Comparison of ENCODE assay signal across 24 cellular contexts in genomic region chr9:89277043-89277442, GRCh38. TPM values are rescaled to one million over a fixed set of nuclear protein-coding genes. Genes with fewer than 3 reads are reported as not detected.
A peak's percentile ranks its signal among the peaks of the same experiment; 100 is the strongest.
DNase-seq lines count a peak whose midpoint lies in the region; ATAC-seq, FAIRE-seq and TF ChIP-seq lines count a peak whose summit lies in the region.
"Had no signal": no experiment of that assay in that cellular context is flagged by ENCODE, and none has a peak within 500 bp of the region (broad histone marks: within the 10 kb centered on the region; RNA-seq: fewer than 3 reads in every experiment).

No MANE protein-coding gene starts in this region.

- H3K4me3 ChIP-seq in CD4-positive, alpha-beta memory T cell (ENCODE audit: low read length in 2 of 2) = no peak overlapping the region
- H3K4me3 ChIP-seq in bronchial epithelial cell (ENCODE audit: low read depth, low read length) (no peak overlapping the region), WERI-Rb-1 (ENCODE audit: low read depth, low read length) (no peak overlapping the region), coronary artery (no peak overlapping the region)
- H3K4me3 ChIP-seq: BLaER1, HAP-1, MG63, PC-9, SJCRH30 had no signal

- POLR2A ChIA-PET in activated CD4-positive, alpha-beta T cell treated with anti-CD3 and anti-CD28 coated beads, Interleukin-2, amount 10 ng/mL, durations not matched to agents 7 days and 5 days (lab: Charles Lee) = no interaction called here
- POLR2A ChIA-PET in CD4-positive, alpha-beta memory T cell (lab: Charles Lee; ENCODE audit: partially characterized antibody) = no interaction called here

- H3K27ac Mint-ChIP-seq in activated CD4-positive, alpha-beta T cell treated with anti-CD3 and anti-CD28 coated beads, Interleukin-2, amount 10 ng/mL, durations not matched to agents 7 days and 5 days = peak overlapping the region; percentile 68
- peak overlapping the region in 4 of 7 donors; percentile 41 to 54 (median 44) for H3K27ac Mint-ChIP-seq in CD4-positive, alpha-beta memory T cell
- H3K27ac Mint-ChIP-seq: CD4-positive, CD25-positive, alpha-beta regulatory T cell had no signal

- H3K4me1 ChIP-seq in CD4-positive, alpha-beta memory T cell (ENCODE audit: insufficient read depth, low read length) = peaks cover 23% of the 10 kb centered on the region
- H3K4me1 ChIP-seq: HAP-1, SJCRH30 had no signal

- peak; percentile 68 for FAIRE-seq in bronchial epithelial cell (lab: Jason Lieb, UNC)
- FAIRE-seq: G401.6 had no signal

- H3K4me1 Mint-ChIP-seq in activated CD4-positive, alpha-beta T cell treated with anti-CD3 and anti-CD28 coated beads, Interleukin-2, amount 10 ng/mL, durations not matched to agents 7 days and 5 days = peaks cover 36% of the 10 kb centered on the region
- peaks cover 18 to 27% (median 23%) of the 10 kb centered on the region in 4 donors for H3K4me1 Mint-ChIP-seq in CD4-positive, alpha-beta memory T cell

- H3K36me3 Mint-ChIP-seq in activated CD4-positive, alpha-beta T cell treated with anti-CD3 and anti-CD28 coated beads, Interleukin-2, amount 10 ng/mL, durations not matched to agents 7 days and 5 days (ENCODE audit: low read depth) = peaks cover 18% of the 10 kb centered on the region
- H3K36me3 Mint-ChIP-seq in CD4-positive, alpha-beta memory T cell = peaks cover 10 to 20% of the 10 kb centered on the region in 2 donors
- H3K36me3 Mint-ChIP-seq: CD4-positive, CD25-positive, alpha-beta regulatory T cell had no signal

- H3K27ac ChIP-seq in CD4-positive, alpha-beta memory T cell (ENCODE audit: low read depth, low read length) = no peak overlapping the region
- H3K27ac ChIP-seq in KOPT-K1 (ENCODE audit: low read depth, low read length, poor library complexity, severe bottlenecking) = peak overlapping the region; percentile 35
- H3K27ac ChIP-seq in WERI-Rb-1 = no peak overlapping the region
- no peak overlapping the region for H3K27ac ChIP-seq in coronary artery
- H3K27ac ChIP-seq: BLaER1, PC-9, SJCRH30 had no signal

- no peaks in the 10 kb centered on the region for H3K27me3 ChIP-seq in CD4-positive, alpha-beta memory T cell (ENCODE audit: insufficient read depth, low read length)
- H3K27me3 ChIP-seq in bronchial epithelial cell (ENCODE audit: control insufficient read depth, insufficient read depth, low read length) (no peaks in the 10 kb centered on the region), WERI-Rb-1 (ENCODE audit: insufficient read depth, low read depth, severe bottlenecking) (no peaks in the 10 kb centered on the region)
- H3K27me3 ChIP-seq: MG63, SJCRH30 had no signal

- peaks cover 0 to 12% of the 10 kb centered on the region in 2 donors for H3K9me3 ChIP-seq in CD4-positive, alpha-beta memory T cell (ENCODE audit: control insufficient read depth in 1 of 2, low read length in 2 of 2)
- H3K9me3 ChIP-seq in KOPT-K1 (ENCODE audit: insufficient read depth, low read length, poor library complexity, severe bottlenecking) (peaks cover 36% of the 10 kb centered on the region), WERI-Rb-1 (ENCODE audit: severe bottlenecking) (peaks cover 14% of the 10 kb centered on the region)
- H3K9me3 ChIP-seq: HAP-1 had no signal

- intact Hi-C loops in CD4-positive, alpha-beta memory T cell (cut with micrococcal nuclease) = loop anchor here (5.0 kb wide), 1 partner anchor 95 kb away; no protein-coding TSS in a partner anchor

- ATAC-seq in HG02973 (IDR thresholded peaks at IDR 0.05; ENCODE audit: unreplicated experiment) = no peak
- ATAC-seq: Right ventricle myocardium inferior, SK-N-SH treated with all-trans-retinoic acid at 6 μM for 48 hours had no signal

- no peak overlapping the region for H3K4me3 Mint-ChIP-seq in activated CD4-positive, alpha-beta T cell treated with anti-CD3 and anti-CD28 coated beads, Interleukin-2, amount 10 ng/mL, durations not matched to agents 7 days and 5 days
- peak overlapping the region in 5 of 8 donors; percentile 38 to 72 (median 62) for H3K4me3 Mint-ChIP-seq in CD4-positive, alpha-beta memory T cell
- H3K4me3 Mint-ChIP-seq: CD4-positive, CD25-positive, alpha-beta regulatory T cell; HFFc6 had no signal

- peaks cover 18% of the 10 kb centered on the region for H3K27me3 Mint-ChIP-seq in activated CD4-positive, alpha-beta T cell treated with anti-CD3 and anti-CD28 coated beads, Interleukin-2, amount 10 ng/mL, durations not matched to agents 7 days and 5 days
- peaks cover 1 to 7% of the 10 kb centered on the region in 2 donors for H3K27me3 Mint-ChIP-seq in CD4-positive, alpha-beta memory T cell

- H3K9me3 Mint-ChIP-seq in activated CD4-positive, alpha-beta T cell treated with anti-CD3 and anti-CD28 coated beads, Interleukin-2, amount 10 ng/mL, durations not matched to agents 7 days and 5 days = peaks cover 32% of the 10 kb centered on the region
- peaks cover 5 to 39% (median 30%) of the 10 kb centered on the region in 8 donors for H3K9me3 Mint-ChIP-seq in CD4-positive, alpha-beta memory T cell

- TF ChIP-seq CTCF in bronchial epithelial cell (IDR thresholded peaks at IDR 0.05; ENCODE audit: insufficient read depth, low read length, severe bottlenecking) (no peak), WERI-Rb-1 (IDR thresholded peaks at IDR 0.05; ENCODE audit: low read depth, low read length) (no peak), coronary artery (IDR thresholded peaks at IDR 0.05) (no peak)

- DNase-seq in activated CD4-positive, alpha-beta T cell treated with anti-CD3 and anti-CD28 coated beads, Interleukin-2, amount 10 ng/mL, durations not matched to agents 7 days and 5 days = peak; percentile 40
- no peak for DNase-seq in activated CD4-positive, alpha-beta T cell treated with anti-CD3 and anti-CD28 coated beads, Interleukin-2, amount 50 U/mL, for 48 hours
- no peak for DNase-seq in CD4-positive, alpha-beta memory T cell
- DNase-seq in bronchial epithelial cell (ENCODE audit: low read depth) (no peak), WERI-Rb-1 (no peak), coronary artery (ENCODE audit: low spot score) (no peak)
- DNase-seq: COR-L47; GOT3; HFFc6; MG63; NCI-H446; NCI-H524 treated with DMSO at 0.1 percent for 48 hours; NCI-H774; NK-92 treated with Interleukin-12 subunit alpha and Interleukin-12 subunit beta, amount 100 ng/mL, for 24 hours; PC-9; SJCRH30 had no signal

- CTCF ChIA-PET in activated CD4-positive, alpha-beta T cell treated with anti-CD3 and anti-CD28 coated beads, Interleukin-2, amount 10 ng/mL, durations not matched to agents 7 days and 5 days (lab: Charles Lee) = interaction anchor here (0.6 kb wide), 1 partner anchor 197 kb away, joined by 5 read pairs; no protein-coding TSS in a partner anchor
- CTCF ChIA-PET in CD4-positive, alpha-beta memory T cell (lab: Charles Lee; ENCODE audit: partially characterized antibody) = interaction anchor here (0.7 kb wide), 1 partner anchor 11 kb away, joined by 3 read pairs; no protein-coding TSS in a partner anchor

- H3K36me3 ChIP-seq in CD4-positive, alpha-beta memory T cell (ENCODE audit: insufficient read depth, low read length) = no peaks in the 10 kb centered on the region
- H3K36me3 ChIP-seq in KOPT-K1 (ENCODE audit: insufficient read depth, low read length) = no peaks in the 10 kb centered on the region
- H3K36me3 ChIP-seq in bronchial epithelial cell (ENCODE audit: control insufficient read depth, insufficient read depth, low read length) = no peaks in the 10 kb centered on the region
- H3K36me3 ChIP-seq in WERI-Rb-1 = no peaks in the 10 kb centered on the region
- H3K36me3 ChIP-seq: BLaER1, HAP-1, MG63, SJCRH30 had no signal

RNA-seq across cellular contexts. Expression of gene CKS2, which starts 34.0 kb away (rescaled TPM):
- 100 to 1,000 TPM; 170 to 206 TPM for total RNA-seq in activated CD4-positive, alpha-beta T cell treated with anti-CD3 and anti-CD28 coated beads, Interleukin-2, amount 10 ng/mL, durations not matched to agents 7 days and 5 days
- 1 to 10 TPM; 6.5 to 8.5 TPM for total RNA-seq in CD4-positive, alpha-beta memory T cell
- polyA plus RNA-seq in CD4-positive, alpha-beta memory T cell = 10 to 100 TPM; 24.3 to 35.4 TPM
- total RNA-seq in bronchial epithelial cell = 16.3 and 16.6 TPM in 2 replicates

RNA-seq across cellular contexts. Expression of gene SECISBP2, which starts 41.3 kb away (rescaled TPM):
- total RNA-seq in activated CD4-positive, alpha-beta T cell treated with anti-CD3 and anti-CD28 coated beads, Interleukin-2, amount 10 ng/mL, durations not matched to agents 7 days and 5 days = 10 to 100 TPM; 43.4 to 46.0 TPM
- 100 to 1,000 TPM in 1 of 2 experiments, 10 to 100 TPM in 1; 96.5 to 112 TPM for total RNA-seq in CD4-positive, alpha-beta memory T cell
- polyA plus RNA-seq in CD4-positive, alpha-beta memory T cell = 10 to 100 TPM; 12.5 to 23.3 TPM
- total RNA-seq in bronchial epithelial cell = 25.5 and 31.7 TPM in 2 replicates
